Comparison of ENCODE assay signal across 8 cellular contexts in genomic region chr3:53073553-53074365, GRCh38. TPM values are rescaled to one million over a fixed set of nuclear protein-coding genes. Genes with fewer than 3 reads are reported as not detected.
DNase-seq lines count a peak whose midpoint lies in the region; ATAC-seq and TF ChIP-seq lines count a peak whose summit lies in the region.

No MANE protein-coding gene starts in this region.

- H3K14ac ChIP-seq in trophoblast cell (ENCODE audit: low read length): no peak overlapping the region

- H3K79me1 ChIP-seq in trophoblast cell (ENCODE audit: low read length): no peaks in the 10 kb centered on the region

- CTCF ChIA-PET in PC-3 (lab: Charles Lee): no interaction called here

- peak overlapping the region; percentile 77; the same call in 1 of the 2 replicates for H3K9ac ChIP-seq in PC-3 (ENCODE audit: low read length)
- H3K9ac ChIP-seq in trophoblast cell (ENCODE audit: low read length): no peak overlapping the region

- POLR2A ChIA-PET in PC-3 (lab: Charles Lee; ENCODE audit: unreplicated experiment): no interaction called here

- no peak overlapping the region for H2BK5ac ChIP-seq in trophoblast cell (ENCODE audit: low read depth, low read length, poor library complexity)

- no peaks in the 10 kb centered on the region for H3K79me2 ChIP-seq in PC-3 (ENCODE audit: low read length)
- no peaks in the 10 kb centered on the region for H3K79me2 ChIP-seq in trophoblast cell (ENCODE audit: control insufficient read depth, insufficient read depth, low read length, poor library complexity)

- H3K4me1 ChIP-seq in PC-3 (ENCODE audit: insufficient read depth, low read length): peaks cover 14% of the 10 kb centered on the region
- H3K4me1 ChIP-seq in esophagus muscularis mucosa: peaks cover 17 to 25% (median 19%) of the 10 kb centered on the region in 4 donors
- H3K4me1 ChIP-seq in trophoblast cell (ENCODE audit: control insufficient read depth in 1 of 2, insufficient read depth in 2 of 2, low read length in 2 of 2): peaks cover 4 to 8% of the 10 kb centered on the region in 2 experiments

- no peak overlapping the region for H3K4me3 ChIP-seq in PC-3 (ENCODE audit: low read length)
- H3K4me3 ChIP-seq in esophagus muscularis mucosa: peak overlapping the region; percentile 66 to 84 (median 74)
- no peak overlapping the region for H3K4me3 ChIP-seq in trophoblast cell (ENCODE audit: low read depth, low read length)

- intact Hi-C loops in PC-3 (cut with micrococcal nuclease): loop anchor here (5.0 kb wide), 1 partner anchor 331 kb away; no protein-coding TSS in a partner anchor
- intact Hi-C loops in esophagus muscularis mucosa (cut with DNase I): loop anchor here (2.0 to 10.0 kb wide), 4 partner anchors 139 to 331 kb away; partner anchors contain the start of genes ITIH1 and NEK4

- H3K4ac ChIP-seq in trophoblast cell (ENCODE audit: low read depth, low read length): no peak overlapping the region

- no peak overlapping the region for H2BK12ac ChIP-seq in trophoblast cell (ENCODE audit: low read length)

- no peak overlapping the region for H4K8ac ChIP-seq in trophoblast cell (ENCODE audit: low read depth, low read length)

- H3K18ac ChIP-seq in trophoblast cell (ENCODE audit: low read length): no peak overlapping the region

- peak overlapping the region; percentile 100 for H3K4me2 ChIP-seq in PC-3 (ENCODE audit: low read length)
- H3K4me2 ChIP-seq in trophoblast cell (ENCODE audit: low read length): peak overlapping the region; percentile 64

- TSS peak; percentile 95 for BruUV-seq in PC-3 (replicated peaks; lab: Mats Ljungman, UMichigan)

- H3K23ac ChIP-seq in trophoblast cell (ENCODE audit: low read length): no peak overlapping the region

- TF ChIP-seq CTCF in PC-3 (conservative IDR thresholded peaks at IDR 0.05; ENCODE audit: low read depth, low read length): no peak
- TF ChIP-seq CTCF in esophagus muscularis mucosa (IDR thresholded peaks at IDR 0.05): no peak

- no peak overlapping the region for H3K27ac ChIP-seq in PC-3 (ENCODE audit: low read length)
- peak overlapping the region; percentile 31 to 76 (median 72) for H3K27ac ChIP-seq in esophagus muscularis mucosa (replicated peaks in 1 of 4)
- H3K27ac ChIP-seq in trophoblast cell (ENCODE audit: low read depth, low read length): no peak overlapping the region

- H3K27me3 ChIP-seq in PC-3 (ENCODE audit: low read length) (no peaks in the 10 kb centered on the region), esophagus muscularis mucosa (no peaks in the 10 kb centered on the region), trophoblast cell (ENCODE audit: insufficient read depth, low read length) (no peaks in the 10 kb centered on the region)

- H2AFZ ChIP-seq in PC-3 (ENCODE audit: low read length): peak overlapping the region; percentile 100
- no peak overlapping the region for H2AFZ ChIP-seq in trophoblast cell (ENCODE audit: insufficient read depth, low read length, poor library complexity)

- no peak overlapping the region for H4K12ac ChIP-seq in trophoblast cell (ENCODE audit: low read depth, low read length)

- H4K91ac ChIP-seq in trophoblast cell (ENCODE audit: low read depth, low read length): no peak overlapping the region

- no peaks in the 10 kb centered on the region for H3K36me3 ChIP-seq in PC-3 (ENCODE audit: low read depth, low read length)
- peaks cover 0 to 20% (median 4%) of the 10 kb centered on the region in 4 donors for H3K36me3 ChIP-seq in esophagus muscularis mucosa
- no peaks in the 10 kb centered on the region for H3K36me3 ChIP-seq in trophoblast cell (ENCODE audit: control insufficient read depth in 1 of 2, insufficient read depth in 2 of 2, low read length in 2 of 2)

- no peak for TF ChIP-seq EP300 in esophagus muscularis mucosa (IDR thresholded peaks at IDR 0.05)

- H2AK5ac ChIP-seq in trophoblast cell (ENCODE audit: low read length): no peak overlapping the region

- H4K20me1 ChIP-seq in PC-3 (ENCODE audit: low read length): no peaks in the 10 kb centered on the region

- H2BK120ac ChIP-seq in trophoblast cell (ENCODE audit: insufficient read depth, low read length, poor library complexity): no peak overlapping the region

- 64% methylated on average over 4 of the region's 17 CpGs for WGBS in esophagus muscularis mucosa
- no CpG with 5 or more reads among the region's 17 CpGs for WGBS in trophoblast cell (ENCODE audit: extremely low coverage, insufficient coverage, insufficient read length)

- no peaks in the 10 kb centered on the region for H3K9me2 ChIP-seq in PC-3 (replicated peaks; ENCODE audit: low read length)

- DNase-seq in EH (ENCODE audit: low read depth) (peak; percentile 15), PC-3 (no peak), esophagus muscularis mucosa (ENCODE audit: extremely low spot score) (no peak), trophoblast cell (no peak), NOMO-1 treated with DMSO at 0.1 percent for 48 hours (lab: John Stamatoyannopoulos, UW; ENCODE audit: unreplicated experiment) (no peak), ecto neural progenitor cell (ENCODE audit: low spot score) (no peak)
- no peak for DNase-seq in NK-92 treated with Interleukin-12 subunit alpha and Interleukin-12 subunit beta, amount 100 ng/mL, for 24 hours (lab: John Stamatoyannopoulos, UW)
- DNase-seq in stimulated activated CD4-positive, alpha-beta T cell treated with anti-CD3 and anti-CD28 coated beads, Interleukin-15, amount 100 ng/mL, for 24 hours: no peak

- H3F3A ChIP-seq in PC-3 (ENCODE audit: low read length, unreplicated experiment): no peaks in the 10 kb centered on the region

- H3K9me3 ChIP-seq in PC-3 (ENCODE audit: low read length) (no peaks in the 10 kb centered on the region), esophagus muscularis mucosa (no peaks in the 10 kb centered on the region), trophoblast cell (ENCODE audit: insufficient read depth, low read depth, low read length) (no peaks in the 10 kb centered on the region)

- no peak for ATAC-seq in PC-3

- TF ChIP-seq POLR2A in esophagus muscularis mucosa (IDR thresholded peaks at IDR 0.05; ENCODE audit: low read depth): no peak

RNA-seq across cellular contexts. Expression of gene SFMBT1, which starts 27.9 kb away (rescaled TPM):
- 10.8 and 35.6 TPM in 2 replicates for total RNA-seq in PC-3 (2014; rRNA removed)
- 10 to 100 TPM; 15.4 to 27.6 (median 21.4) TPM for total RNA-seq in esophagus muscularis mucosa
- polyA plus RNA-seq in trophoblast cell (2013): 1.4 and 1.8 TPM in 2 replicates

RNA-seq across cellular contexts. Expression of gene RFT1, which starts 56.5 kb away (rescaled TPM):
- total RNA-seq in PC-3 (2014; rRNA removed) (21.1 and 24.6 TPM in 2 replicates), esophagus muscularis mucosa (10 to 100 TPM in 1 of 4 donors, 1 to 10 TPM in 3; 6.8 to 10.3 (median 9.0) TPM)
- 10.1 and 10.5 TPM in 2 replicates for polyA plus RNA-seq in trophoblast cell (2013)

Comparison
In these comparisons a context has a peak if more than half of its experiments do, and no peak if none do; other contexts are left out.
1. H3K27ac ChIP-seq: peak in esophagus muscularis mucosa (4 of 4); none in PC-3 (single experiment) and trophoblast cell (single experiment).
2. H3K4me3 ChIP-seq: peak in esophagus muscularis mucosa (4 of 4); none in PC-3 (single experiment) and trophoblast cell (single experiment).